ENCODE assay signal across 1 cellular context in the genomic region with DNA sequence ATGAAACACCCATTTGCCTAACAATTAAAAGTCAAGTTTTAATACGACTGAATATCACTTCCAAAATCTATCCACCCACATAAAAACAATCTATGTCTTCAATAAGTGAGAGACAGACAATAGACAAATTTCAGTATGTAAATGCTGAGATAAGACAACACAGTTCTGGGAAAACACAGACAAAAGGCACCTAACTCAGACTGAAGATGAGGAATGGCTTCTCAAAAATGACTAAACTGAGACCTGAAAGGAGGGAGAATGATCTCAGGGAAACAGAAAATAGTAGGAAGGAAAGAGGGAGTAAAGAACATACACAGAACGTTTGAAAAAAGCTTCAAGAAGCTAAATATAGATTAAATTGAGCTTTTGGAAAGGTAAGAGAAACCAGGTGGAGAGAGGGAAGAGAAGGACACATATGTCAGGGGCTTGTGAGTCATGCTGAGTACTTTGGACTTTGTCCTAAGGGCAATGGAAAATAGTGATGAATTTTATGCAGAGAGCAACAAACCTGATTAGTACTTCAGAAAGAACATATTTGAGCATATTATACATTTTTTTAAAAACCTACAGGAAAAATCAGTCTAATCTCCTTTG.
TF ChIP-seq lines count a peak whose summit lies in the region.

No MANE protein-coding gene starts in this region.

TF ChIP-seq in HepG2, 621 proteins besides CTCF, POLR2A, EP300 and RAD21 (continued from another document and continues in another):
- TF ChIP-seq, protein P1, sequence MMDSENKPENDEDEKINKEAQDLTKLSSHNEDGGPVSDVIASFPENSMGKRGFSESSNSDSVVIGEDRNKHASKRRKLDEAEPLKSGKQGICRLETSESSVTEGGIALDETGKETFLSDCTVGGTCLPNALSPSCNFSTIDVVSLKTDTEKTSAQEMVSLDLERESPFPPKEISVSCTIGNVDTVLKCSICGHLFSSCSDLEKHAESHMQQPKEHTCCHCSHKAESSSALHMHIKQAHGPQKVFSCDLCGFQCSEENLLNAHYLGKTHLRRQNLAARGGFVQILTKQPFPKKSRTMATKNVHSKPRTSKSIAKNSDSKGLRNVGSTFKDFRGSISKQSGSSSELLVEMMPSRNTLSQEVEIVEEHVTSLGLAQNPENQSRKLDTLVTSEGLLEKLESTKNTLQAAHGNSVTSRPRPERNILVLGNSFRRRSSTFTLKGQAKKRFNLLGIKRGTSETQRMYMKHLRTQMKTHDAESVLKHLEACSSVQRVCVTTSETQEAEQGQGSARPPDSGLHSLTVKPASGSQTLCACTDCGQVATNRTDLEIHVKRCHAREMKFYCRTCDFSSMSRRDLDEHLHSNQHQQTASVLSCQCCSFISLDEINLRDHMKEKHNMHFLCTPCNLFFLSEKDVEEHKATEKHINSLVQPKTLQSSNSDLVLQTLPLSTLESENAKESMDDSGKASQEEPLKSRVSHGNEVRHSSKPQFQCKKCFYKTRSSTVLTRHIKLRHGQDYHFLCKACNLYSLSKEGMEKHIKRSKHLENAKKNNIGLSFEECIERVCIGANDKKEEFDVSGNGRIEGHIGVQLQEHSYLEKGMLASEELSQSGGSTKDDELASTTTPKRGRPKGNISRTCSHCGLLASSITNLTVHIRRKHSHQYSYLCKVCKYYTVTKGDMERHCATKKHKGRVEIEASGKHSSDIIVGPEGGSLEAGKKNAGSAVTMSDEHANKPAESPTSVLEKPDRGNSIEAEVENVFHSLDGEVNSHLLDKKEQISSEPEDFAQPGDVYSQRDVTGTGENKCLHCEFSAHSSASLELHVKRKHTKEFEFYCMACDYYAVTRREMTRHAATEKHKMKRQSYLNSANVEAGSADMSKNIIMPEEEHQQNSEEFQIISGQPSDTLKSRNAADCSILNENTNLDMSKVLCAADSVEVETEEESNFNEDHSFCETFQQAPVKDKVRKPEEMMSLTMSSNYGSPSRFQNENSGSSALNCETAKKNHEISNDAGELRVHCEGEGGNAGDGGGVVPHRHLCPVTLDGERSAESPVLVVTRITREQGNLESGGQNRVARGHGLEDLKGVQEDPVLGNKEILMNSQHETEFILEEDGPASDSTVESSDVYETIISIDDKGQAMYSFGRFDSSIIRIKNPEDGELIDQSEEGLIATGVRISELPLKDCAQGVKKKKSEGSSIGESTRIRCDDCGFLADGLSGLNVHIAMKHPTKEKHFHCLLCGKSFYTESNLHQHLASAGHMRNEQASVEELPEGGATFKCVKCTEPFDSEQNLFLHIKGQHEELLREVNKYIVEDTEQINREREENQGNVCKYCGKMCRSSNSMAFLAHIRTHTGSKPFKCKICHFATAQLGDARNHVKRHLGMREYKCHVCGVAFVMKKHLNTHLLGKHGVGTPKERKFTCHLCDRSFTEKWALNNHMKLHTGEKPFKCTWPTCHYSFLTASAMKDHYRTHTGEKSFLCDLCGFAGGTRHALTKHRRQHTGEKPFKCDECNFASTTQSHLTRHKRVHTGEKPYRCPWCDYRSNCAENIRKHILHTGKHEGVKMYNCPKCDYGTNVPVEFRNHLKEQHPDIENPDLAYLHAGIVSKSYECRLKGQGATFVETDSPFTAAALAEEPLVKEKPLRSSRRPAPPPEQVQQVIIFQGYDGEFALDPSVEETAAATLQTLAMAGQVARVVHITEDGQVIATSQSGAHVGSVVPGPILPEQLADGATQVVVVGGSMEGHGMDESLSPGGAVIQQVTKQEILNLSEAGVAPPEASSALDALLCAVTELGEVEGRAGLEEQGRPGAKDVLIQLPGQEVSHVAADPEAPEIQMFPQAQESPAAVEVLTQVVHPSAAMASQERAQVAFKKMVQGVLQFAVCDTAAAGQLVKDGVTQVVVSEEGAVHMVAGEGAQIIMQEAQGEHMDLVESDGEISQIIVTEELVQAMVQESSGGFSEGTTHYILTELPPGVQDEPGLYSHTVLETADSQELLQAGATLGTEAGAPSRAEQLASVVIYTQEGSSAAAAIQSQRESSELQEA (CRISPR knock-in tag; IDR thresholded peaks at IDR 0.05; ENCODE audit: not compliant biosample characterization) = no peak
- TF ChIP-seq ZNF549 (CRISPR knock-in tag; IDR thresholded peaks at IDR 0.05) (no peak), ZNF782 (CRISPR knock-in tag; IDR thresholded peaks at IDR 0.05; ENCODE audit: borderline replicate concordance) (no peak), GABPA (IDR thresholded peaks at IDR 0.05; ENCODE audit: low read depth, low read length) (no peak), GABPA (CRISPR knock-in tag; IDR thresholded peaks at IDR 0.05; ENCODE audit: low read depth) (no peak), JUN (CRISPR knock-in tag; IDR thresholded peaks at IDR 0.05) (0 out of 2 replicates have a peak, but pooled peaks have one; percentile 31), ZSCAN12 (CRISPR knock-in tag; IDR thresholded peaks at IDR 0.05) (no peak), KLF11 (CRISPR knock-in tag; IDR thresholded peaks at IDR 0.05) (no peak), IRF2 (CRISPR knock-in tag; IDR thresholded peaks at IDR 0.05) (0 out of 2 replicates have a peak, but pooled peaks have one; percentile 14), SALL1 (CRISPR knock-in tag; IDR thresholded peaks at IDR 0.05) (no peak; the same call in 1 of the 2 replicates), JUNB (CRISPR knock-in tag; IDR thresholded peaks at IDR 0.05; ENCODE audit: borderline replicate concordance) (peak; percentile 40; the same call in 1 of the 2 replicates), ZNF768 (CRISPR knock-in tag; IDR thresholded peaks at IDR 0.05) (no peak), TEAD2 (CRISPR knock-in tag; IDR thresholded peaks at IDR 0.05) (no peak), ZNF7 (CRISPR knock-in tag; IDR thresholded peaks at IDR 0.05) (no peak), HMG20B (CRISPR knock-in tag; conservative IDR thresholded peaks at IDR 0.05) (no peak), SP2 (CRISPR knock-in tag; IDR thresholded peaks at IDR 0.05) (no peak), HNF4G (IDR thresholded peaks at IDR 0.05; ENCODE audit: borderline replicate concordance, low read depth, low read length) (peak; percentile 87), HNF4G (CRISPR knock-in tag; IDR thresholded peaks at IDR 0.05; ENCODE audit: borderline replicate concordance, low read depth) (peak; percentile 80; the same call in 1 of the 2 replicates), ZNF878 (CRISPR knock-in tag; IDR thresholded peaks at IDR 0.05) (no peak), ATF7-NPFF (CRISPR knock-in tag; IDR thresholded peaks at IDR 0.05; ENCODE audit: low read depth) (no peak), ZNF256 (CRISPR knock-in tag; conservative IDR thresholded peaks at IDR 0.05) (no peak), ZNF558 (CRISPR knock-in tag; IDR thresholded peaks at IDR 0.05; ENCODE audit: borderline replicate concordance) (no peak), ZNF12 (CRISPR knock-in tag; IDR thresholded peaks at IDR 0.05) (no peak), ELF4 (CRISPR knock-in tag; IDR thresholded peaks at IDR 0.05; ENCODE audit: borderline replicate concordance) (no peak), CENPT (CRISPR knock-in tag; IDR thresholded peaks at IDR 0.05; ENCODE audit: low read depth) (no peak), ZSCAN25 (CRISPR knock-in tag; IDR thresholded peaks at IDR 0.05) (no peak)
- TF ChIP-seq, protein P2, sequence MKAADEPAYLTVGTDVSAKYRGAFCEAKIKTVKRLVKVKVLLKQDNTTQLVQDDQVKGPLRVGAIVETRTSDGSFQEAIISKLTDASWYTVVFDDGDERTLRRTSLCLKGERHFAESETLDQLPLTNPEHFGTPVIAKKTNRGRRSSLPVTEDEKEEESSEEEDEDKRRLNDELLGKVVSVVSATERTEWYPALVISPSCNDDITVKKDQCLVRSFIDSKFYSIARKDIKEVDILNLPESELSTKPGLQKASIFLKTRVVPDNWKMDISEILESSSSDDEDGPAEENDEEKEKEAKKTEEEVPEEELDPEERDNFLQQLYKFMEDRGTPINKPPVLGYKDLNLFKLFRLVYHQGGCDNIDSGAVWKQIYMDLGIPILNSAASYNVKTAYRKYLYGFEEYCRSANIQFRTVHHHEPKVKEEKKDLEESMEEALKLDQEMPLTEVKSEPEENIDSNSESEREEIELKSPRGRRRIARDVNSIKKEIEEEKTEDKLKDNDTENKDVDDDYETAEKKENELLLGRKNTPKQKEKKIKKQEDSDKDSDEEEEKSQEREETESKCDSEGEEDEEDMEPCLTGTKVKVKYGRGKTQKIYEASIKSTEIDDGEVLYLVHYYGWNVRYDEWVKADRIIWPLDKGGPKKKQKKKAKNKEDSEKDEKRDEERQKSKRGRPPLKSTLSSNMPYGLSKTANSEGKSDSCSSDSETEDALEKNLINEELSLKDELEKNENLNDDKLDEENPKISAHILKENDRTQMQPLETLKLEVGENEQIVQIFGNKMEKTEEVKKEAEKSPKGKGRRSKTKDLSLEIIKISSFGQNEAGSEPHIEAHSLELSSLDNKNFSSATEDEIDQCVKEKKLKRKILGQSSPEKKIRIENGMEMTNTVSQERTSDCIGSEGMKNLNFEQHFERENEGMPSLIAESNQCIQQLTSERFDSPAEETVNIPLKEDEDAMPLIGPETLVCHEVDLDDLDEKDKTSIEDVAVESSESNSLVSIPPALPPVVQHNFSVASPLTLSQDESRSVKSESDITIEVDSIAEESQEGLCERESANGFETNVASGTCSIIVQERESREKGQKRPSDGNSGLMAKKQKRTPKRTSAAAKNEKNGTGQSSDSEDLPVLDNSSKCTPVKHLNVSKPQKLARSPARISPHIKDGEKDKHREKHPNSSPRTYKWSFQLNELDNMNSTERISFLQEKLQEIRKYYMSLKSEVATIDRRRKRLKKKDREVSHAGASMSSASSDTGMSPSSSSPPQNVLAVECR (CRISPR knock-in tag; IDR thresholded peaks at IDR 0.05; ENCODE audit: borderline replicate concordance) = no peak
- TF ChIP-seq, protein P3, sequence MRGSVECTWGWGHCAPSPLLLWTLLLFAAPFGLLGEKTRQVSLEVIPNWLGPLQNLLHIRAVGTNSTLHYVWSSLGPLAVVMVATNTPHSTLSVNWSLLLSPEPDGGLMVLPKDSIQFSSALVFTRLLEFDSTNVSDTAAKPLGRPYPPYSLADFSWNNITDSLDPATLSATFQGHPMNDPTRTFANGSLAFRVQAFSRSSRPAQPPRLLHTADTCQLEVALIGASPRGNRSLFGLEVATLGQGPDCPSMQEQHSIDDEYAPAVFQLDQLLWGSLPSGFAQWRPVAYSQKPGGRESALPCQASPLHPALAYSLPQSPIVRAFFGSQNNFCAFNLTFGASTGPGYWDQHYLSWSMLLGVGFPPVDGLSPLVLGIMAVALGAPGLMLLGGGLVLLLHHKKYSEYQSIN (CRISPR knock-in tag; IDR thresholded peaks at IDR 0.05; ENCODE audit: borderline replicate concordance) = no peak
- TF ChIP-seq, protein P4, sequence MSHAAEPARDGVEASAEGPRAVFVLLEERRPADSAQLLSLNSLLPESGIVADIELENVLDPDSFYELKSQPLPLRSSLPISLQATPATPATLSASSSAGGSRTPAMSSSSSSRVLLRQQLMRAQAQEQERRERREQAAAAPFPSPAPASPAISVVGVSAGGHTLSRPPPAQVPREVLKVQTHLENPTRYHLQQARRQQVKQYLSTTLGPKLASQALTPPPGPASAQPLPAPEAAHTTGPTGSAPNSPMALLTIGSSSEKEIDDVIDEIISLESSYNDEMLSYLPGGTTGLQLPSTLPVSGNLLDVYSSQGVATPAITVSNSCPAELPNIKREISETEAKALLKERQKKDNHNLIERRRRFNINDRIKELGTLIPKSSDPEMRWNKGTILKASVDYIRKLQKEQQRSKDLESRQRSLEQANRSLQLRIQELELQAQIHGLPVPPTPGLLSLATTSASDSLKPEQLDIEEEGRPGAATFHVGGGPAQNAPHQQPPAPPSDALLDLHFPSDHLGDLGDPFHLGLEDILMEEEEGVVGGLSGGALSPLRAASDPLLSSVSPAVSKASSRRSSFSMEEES (CRISPR knock-in tag; IDR thresholded peaks at IDR 0.05) = peak; percentile 61; the same call in 1 of the 2 replicates
- TF ChIP-seq, protein P5, sequence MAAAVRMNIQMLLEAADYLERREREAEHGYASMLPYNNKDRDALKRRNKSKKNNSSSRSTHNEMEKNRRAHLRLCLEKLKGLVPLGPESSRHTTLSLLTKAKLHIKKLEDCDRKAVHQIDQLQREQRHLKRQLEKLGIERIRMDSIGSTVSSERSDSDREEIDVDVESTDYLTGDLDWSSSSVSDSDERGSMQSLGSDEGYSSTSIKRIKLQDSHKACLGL (CRISPR knock-in tag; IDR thresholded peaks at IDR 0.05) = no peak
- TF ChIP-seq, protein P6, sequence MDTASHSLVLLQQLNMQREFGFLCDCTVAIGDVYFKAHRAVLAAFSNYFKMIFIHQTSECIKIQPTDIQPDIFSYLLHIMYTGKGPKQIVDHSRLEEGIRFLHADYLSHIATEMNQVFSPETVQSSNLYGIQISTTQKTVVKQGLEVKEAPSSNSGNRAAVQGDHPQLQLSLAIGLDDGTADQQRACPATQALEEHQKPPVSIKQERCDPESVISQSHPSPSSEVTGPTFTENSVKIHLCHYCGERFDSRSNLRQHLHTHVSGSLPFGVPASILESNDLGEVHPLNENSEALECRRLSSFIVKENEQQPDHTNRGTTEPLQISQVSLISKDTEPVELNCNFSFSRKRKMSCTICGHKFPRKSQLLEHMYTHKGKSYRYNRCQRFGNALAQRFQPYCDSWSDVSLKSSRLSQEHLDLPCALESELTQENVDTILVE (CRISPR knock-in tag; IDR thresholded peaks at IDR 0.05) = no peak
- TF ChIP-seq, protein P7, sequence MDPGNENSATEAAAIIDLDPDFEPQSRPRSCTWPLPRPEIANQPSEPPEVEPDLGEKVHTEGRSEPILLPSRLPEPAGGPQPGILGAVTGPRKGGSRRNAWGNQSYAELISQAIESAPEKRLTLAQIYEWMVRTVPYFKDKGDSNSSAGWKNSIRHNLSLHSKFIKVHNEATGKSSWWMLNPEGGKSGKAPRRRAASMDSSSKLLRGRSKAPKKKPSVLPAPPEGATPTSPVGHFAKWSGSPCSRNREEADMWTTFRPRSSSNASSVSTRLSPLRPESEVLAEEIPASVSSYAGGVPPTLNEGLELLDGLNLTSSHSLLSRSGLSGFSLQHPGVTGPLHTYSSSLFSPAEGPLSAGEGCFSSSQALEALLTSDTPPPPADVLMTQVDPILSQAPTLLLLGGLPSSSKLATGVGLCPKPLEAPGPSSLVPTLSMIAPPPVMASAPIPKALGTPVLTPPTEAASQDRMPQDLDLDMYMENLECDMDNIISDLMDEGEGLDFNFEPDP (CRISPR knock-in tag; conservative IDR thresholded peaks at IDR 0.05) = no peak
